ENCODE assay signal across 1 cellular context in the genomic region with DNA sequence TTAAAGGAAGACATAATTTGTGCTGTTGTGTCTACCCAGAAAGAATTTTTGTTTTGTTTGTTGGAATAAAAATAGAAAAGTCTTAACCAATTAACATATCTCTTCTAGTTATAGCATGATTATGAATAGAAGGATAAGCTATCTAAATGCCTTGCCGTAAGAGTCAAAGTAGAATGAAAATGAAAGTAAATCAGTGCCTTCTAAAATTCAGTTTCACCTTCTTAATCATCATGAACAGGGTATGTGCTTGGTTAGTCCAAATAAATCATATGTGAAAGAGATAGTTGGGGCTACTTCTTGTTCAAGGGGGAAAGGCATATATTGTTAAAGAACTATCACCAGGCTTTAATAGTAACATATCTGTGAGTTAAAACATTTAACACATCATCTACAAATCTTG.
TF ChIP-seq lines count a peak whose summit lies in the region.

No MANE protein-coding gene starts in this region.

TF ChIP-seq in IMR-90, 13 proteins besides CTCF, POLR2A, EP300 and RAD21 (continued from another document):
- TF ChIP-seq BHLHE40 (IDR thresholded peaks at IDR 0.05; ENCODE audit: low read depth, low read length) (no peak), USF2 (IDR thresholded peaks at IDR 0.05; ENCODE audit: low read depth, low read length) (no peak), MXI1 (IDR thresholded peaks at IDR 0.05; ENCODE audit: borderline replicate concordance, low read depth, low read length) (no peak), MAZ (IDR thresholded peaks at IDR 0.05; ENCODE audit: borderline replicate concordance, low read depth, low read length) (no peak), MAFK (IDR thresholded peaks at IDR 0.05; ENCODE audit: low read depth, low read length) (no peak), NFE2L2 (IDR thresholded peaks at IDR 0.05; ENCODE audit: low read depth, low read length) (no peak), FOS (IDR thresholded peaks at IDR 0.05; ENCODE audit: low read depth, low read length) (no peak)
